In genomic region chr16:12262454-12263180, GRCh38 we compare ENCODE assay signal across 1 cellular context.
TF ChIP-seq lines count a peak whose summit lies in the region.

No MANE protein-coding gene starts in this region.

TF ChIP-seq in HepG2, 621 proteins besides CTCF, POLR2A, EP300 and RAD21 (continued from another document and continues in another):
- TF ChIP-seq ZNF580 (CRISPR knock-in tag; IDR thresholded peaks at IDR 0.05; ENCODE audit: borderline replicate concordance, low read depth) (peak; percentile 41; the same call in 1 of the 2 replicates), BORCS8-MEF2B (CRISPR knock-in tag; IDR thresholded peaks at IDR 0.05) (0 out of 2 replicates have a peak, but pooled peaks have one; percentile 14), SOX13 (IDR thresholded peaks at IDR 0.05) (peak; percentile 47; the same call in 1 of the 2 replicates), SOX13 (CRISPR knock-in tag; conservative IDR thresholded peaks at IDR 0.05 in 1 of 2, IDR thresholded peaks at IDR 0.05 in 1 of 2) (peak in 1 of 2 experiments; percentile 80; a peak in 2 of 4 replicates), CHCHD3 (CRISPR knock-in tag; IDR thresholded peaks at IDR 0.05) (no peak), MTF2 (CRISPR knock-in tag; IDR thresholded peaks at IDR 0.05; ENCODE audit: borderline replicate concordance) (0 out of 2 replicates have a peak, but pooled peaks have one; percentile 27), PHF21A (CRISPR knock-in tag; IDR thresholded peaks at IDR 0.05) (peak; percentile 80), ZNF512B (CRISPR knock-in tag; IDR thresholded peaks at IDR 0.05; ENCODE audit: borderline replicate concordance) (peak; percentile 67), CEBPB (IDR thresholded peaks at IDR 0.05; ENCODE audit: borderline replicate concordance, low read depth, low read length) (peak; percentile 96), ZNF687 (CRISPR knock-in tag; IDR thresholded peaks at IDR 0.05) (no peak), MEIS2 (CRISPR knock-in tag; IDR thresholded peaks at IDR 0.05) (peak; percentile 22; the same call in 1 of the 2 replicates), ZNF20 (CRISPR knock-in tag; IDR thresholded peaks at IDR 0.05) (no peak), ZNF441 (CRISPR knock-in tag; IDR thresholded peaks at IDR 0.05; ENCODE audit: borderline replicate concordance) (no peak), ZBTB40 (IDR thresholded peaks at IDR 0.05) (no peak), ZBTB40 (CRISPR knock-in tag; IDR thresholded peaks at IDR 0.05) (peak; percentile 38; the same call in 1 of the 2 replicates), TAF1 (CRISPR knock-in tag; IDR thresholded peaks at IDR 0.05) (no peak), EEA1 (CRISPR knock-in tag; IDR thresholded peaks at IDR 0.05; ENCODE audit: borderline replicate concordance) (0 out of 2 replicates have a peak, but pooled peaks have one; percentile 41), DNMT3B (CRISPR knock-in tag; conservative IDR thresholded peaks at IDR 0.05) (peak; percentile 45; the same call in 1 of the 2 replicates), MIER2 (CRISPR knock-in tag; IDR thresholded peaks at IDR 0.05) (peak; percentile 65), MAFF (IDR thresholded peaks at IDR 0.05; ENCODE audit: low read depth, low read length) (0 out of 2 replicates have a peak, but pooled peaks have one; percentile 7), SNAPC2 (CRISPR knock-in tag; IDR thresholded peaks at IDR 0.05) (0 out of 2 replicates have a peak, but pooled peaks have one; percentile 13), HOXD1 (CRISPR knock-in tag; IDR thresholded peaks at IDR 0.05) (peak; percentile 51; the same call in 1 of the 2 replicates), XRCC5 (optimal IDR thresholded peaks at IDR 0.05; ENCODE audit: low read length) (peak; percentile 36), IRF1 (CRISPR knock-in tag; IDR thresholded peaks at IDR 0.05; ENCODE audit: low read depth) (no peak), POLR2G (IDR thresholded peaks at IDR 0.05; ENCODE audit: low read depth, low read length) (no peak), HOXA7 (CRISPR knock-in tag; IDR thresholded peaks at IDR 0.05) (peak; percentile 82; the same call in 1 of the 2 replicates), TFDP2 (CRISPR knock-in tag; IDR thresholded peaks at IDR 0.05) (no peak), ZNF784 (CRISPR knock-in tag; IDR thresholded peaks at IDR 0.05; ENCODE audit: borderline replicate concordance) (peak; percentile 47; the same call in 1 of the 2 replicates), FOXA3 (CRISPR knock-in tag; IDR thresholded peaks at IDR 0.05) (peak; percentile 28; the same call in 1 of the 2 replicates), ZFP91 (CRISPR knock-in tag; IDR thresholded peaks at IDR 0.05; ENCODE audit: borderline replicate concordance) (0 out of 2 replicates have a peak, but pooled peaks have one; percentile 13), ARNTL (CRISPR knock-in tag; IDR thresholded peaks at IDR 0.05) (0 out of 2 replicates have a peak, but pooled peaks have one; percentile 10), ZNF567 (CRISPR knock-in tag; IDR thresholded peaks at IDR 0.05; ENCODE audit: borderline replicate concordance) (0 out of 2 replicates have a peak, but pooled peaks have one; percentile 5), ZNF331 (CRISPR knock-in tag; IDR thresholded peaks at IDR 0.05) (peak; percentile 47; the same call in 1 of the 2 replicates), ZNF232 (CRISPR knock-in tag; IDR thresholded peaks at IDR 0.05; ENCODE audit: borderline replicate concordance) (0 out of 2 replicates have a peak, but pooled peaks have one; percentile 51), ZNF451 (CRISPR knock-in tag; IDR thresholded peaks at IDR 0.05) (peak; percentile 16; the same call in 1 of the 2 replicates), ZNF264 (CRISPR knock-in tag; IDR thresholded peaks at IDR 0.05) (no peak; the same call in 1 of the 2 replicates), GTF3A (CRISPR knock-in tag; conservative IDR thresholded peaks at IDR 0.05) (0 out of 2 replicates have a peak, but pooled peaks have one; percentile 19), HNF4G (IDR thresholded peaks at IDR 0.05; ENCODE audit: borderline replicate concordance, low read depth, low read length) (no peak), HNF4G (CRISPR knock-in tag; IDR thresholded peaks at IDR 0.05; ENCODE audit: borderline replicate concordance, low read depth) (0 out of 2 replicates have a peak, but pooled peaks have one; percentile 1)
